ENCODE assay signal across 8 cellular contexts in the genomic region with DNA sequence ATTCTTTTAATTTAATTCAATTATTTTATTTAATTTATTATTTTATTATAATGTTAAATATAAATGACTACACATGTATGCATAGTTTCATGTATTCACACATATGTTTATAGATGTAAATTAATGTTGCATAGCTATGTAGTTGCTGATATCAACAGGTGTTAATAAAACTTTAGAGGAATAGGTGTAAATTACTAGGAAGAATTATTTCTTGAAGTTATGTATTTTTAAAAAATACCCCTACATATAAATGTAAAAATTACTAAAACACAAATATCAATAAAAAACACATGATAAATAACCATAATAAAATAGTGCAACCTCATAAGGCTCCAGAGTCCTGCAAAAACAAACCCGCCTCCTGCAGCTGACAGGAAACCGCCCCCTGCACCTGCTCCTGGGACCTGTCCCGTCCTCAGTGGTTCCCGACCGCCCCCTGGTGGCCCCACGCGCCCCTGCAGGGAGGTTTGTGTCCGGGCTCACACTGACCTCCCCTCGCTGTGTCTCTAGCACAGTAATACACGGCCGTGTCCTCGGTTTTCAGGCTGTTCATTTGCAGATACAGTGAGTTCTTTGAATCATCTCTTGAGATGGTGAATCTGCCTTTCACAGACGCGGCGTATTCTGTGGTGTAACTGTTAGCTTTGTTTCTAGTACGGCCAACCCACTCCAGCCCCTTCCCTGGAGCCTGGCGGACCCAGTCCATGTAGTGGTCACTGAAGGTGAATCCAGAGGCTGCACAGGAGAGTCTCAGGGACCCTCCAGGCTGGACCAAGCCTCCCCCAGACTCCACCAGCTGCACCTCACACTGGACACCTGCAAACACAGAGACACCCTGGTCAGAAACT.
DNase-seq lines count a peak whose midpoint lies in the region; FAIRE-seq and TF ChIP-seq lines count a peak whose summit lies in the region.

No MANE protein-coding gene starts in this region.

- no peak overlapping the region for H3K4me3 Mint-ChIP-seq in activated CD4-positive, alpha-beta memory T cell treated with anti-CD3 and anti-CD28 coated beads for 36 hours

- no peak overlapping the region for H2AFZ ChIP-seq in GM23248
- H2AFZ ChIP-seq in mesenchymal stem cell (ENCODE audit: low read depth, low read length): no peak overlapping the region

- no peaks in the 10 kb centered on the region for H4K20me1 ChIP-seq in GM23248 (ENCODE audit: insufficient read depth)

- H3K9ac ChIP-seq in GM23248 (no peak overlapping the region), mesenchymal stem cell (ENCODE audit: low read length) (no peak overlapping the region)

- no peak overlapping the region for H3K27ac Mint-ChIP-seq in activated CD4-positive, alpha-beta memory T cell treated with anti-CD3 and anti-CD28 coated beads for 36 hours

- no peaks in the 10 kb centered on the region for H3K9me3 Mint-ChIP-seq in activated CD4-positive, alpha-beta memory T cell treated with anti-CD3 and anti-CD28 coated beads for 36 hours

- H2BK12ac ChIP-seq in mesenchymal stem cell (ENCODE audit: low read length in 2 of 2): no peak overlapping the region

- in situ Hi-C loops in GM23248 (cut with MboI): no loop called here

- CTCF ChIA-PET in activated CD4-positive, alpha-beta memory T cell treated with anti-CD3 and anti-CD28 coated beads for 36 hours (lab: Charles Lee): interaction anchor here (0.5 to 4.0 kb wide), 28 partner anchors 10 to 185 kb away, joined by 3 to 30 read pairs (median 4); no protein-coding TSS in a partner anchor

- H3K4me2 ChIP-seq in GM23248 (ENCODE audit: unreplicated experiment): no peak overlapping the region
- H3K4me2 ChIP-seq in mesenchymal stem cell (ENCODE audit: low read length, poor library complexity, severe bottlenecking): no peak overlapping the region

- H3K27me3 Mint-ChIP-seq in activated CD4-positive, alpha-beta memory T cell treated with anti-CD3 and anti-CD28 coated beads for 36 hours: peaks cover 11% of the 10 kb centered on the region

- no peak for DNase-seq in AG09319 (ENCODE audit: extremely low read depth, low read depth)
- DNase-seq in GM23248: peak; percentile 6
- DNase-seq in NCI-H345 treated with DMSO at 0.1 percent for 48 hours (lab: John Stamatoyannopoulos, UW; ENCODE audit: unreplicated experiment): peak; percentile 58
- peak; percentile 88 for DNase-seq in activated CD4-positive, alpha-beta memory T cell treated with anti-CD3 and anti-CD28 coated beads for 36 hours
- DNase-seq in erythroblast (lab: John Stamatoyannopoulos, UW): peak; percentile 30 to 53
- DNase-seq in retinal pigment epithelial cell (ENCODE audit: low read depth): no peak
- no peak for DNase-seq in HTR-8/SVneo (ENCODE audit: insufficient read length, low spot score)
- no peak for DNase-seq in mesenchymal stem cell

- intact Hi-C loops in activated CD4-positive, alpha-beta memory T cell treated with anti-CD3 and anti-CD28 coated beads for 36 hours (cut with micrococcal nuclease): no loop called here

- no peak for FAIRE-seq in HTR-8/SVneo (lab: Jason Lieb, UNC)

- no peak overlapping the region for H2BK120ac ChIP-seq in mesenchymal stem cell (ENCODE audit: low read depth, low read length)

- H3K23ac ChIP-seq in mesenchymal stem cell (ENCODE audit: low read length in 2 of 2): no peak overlapping the region

- no peaks in the 10 kb centered on the region for H3F3A ChIP-seq in GM23248 (ENCODE audit: insufficient read depth)

- no peaks in the 10 kb centered on the region for H3K4me1 ChIP-seq in GM23248 (ENCODE audit: insufficient read depth)
- no peaks in the 10 kb centered on the region for H3K4me1 ChIP-seq in mesenchymal stem cell (ENCODE audit: control insufficient read depth, insufficient read depth, low read depth, low read length)

- H3K9me3 ChIP-seq in GM23248 (ENCODE audit: low read depth) (no peaks in the 10 kb centered on the region), mesenchymal stem cell (ENCODE audit: control insufficient read depth, low read length) (no peaks in the 10 kb centered on the region)

- no peaks in the 10 kb centered on the region for H3K79me1 ChIP-seq in mesenchymal stem cell (replicated peaks; ENCODE audit: low read length, poor library complexity, severe bottlenecking)

- no peaks in the 10 kb centered on the region for H3K36me3 ChIP-seq in GM23248 (ENCODE audit: low read depth)
- H3K36me3 ChIP-seq in mesenchymal stem cell (ENCODE audit: control insufficient read depth in 1 of 2, insufficient read depth in 2 of 2, low read depth in 1 of 2, low read length in 2 of 2): no peaks in the 10 kb centered on the region

- WGBS in GM23248 (ENCODE audit: low coverage in 1 of 2, low lambda C conversion rate in 2 of 2, missing lambda C conversion rate in 2 of 2), 2 experiments: 22 to 25% methylated on average over 17 of the region's 17 CpGs
- 57% methylated on average over 17 of the region's 17 CpGs for WGBS in mesenchymal stem cell

- H3K79me2 ChIP-seq in GM23248 (ENCODE audit: insufficient read depth): no peaks in the 10 kb centered on the region

- H3K4me3 ChIP-seq in GM23248 (no peak overlapping the region), retinal pigment epithelial cell (ENCODE audit: low read length) (no peak overlapping the region), mesenchymal stem cell (ENCODE audit: insufficient read depth in 1 of 2, low read depth in 1 of 2, low read length in 2 of 2) (no peak overlapping the region)

- no peak overlapping the region for H3K14ac ChIP-seq in mesenchymal stem cell (ENCODE audit: low read length in 2 of 2)

- H3K18ac ChIP-seq in mesenchymal stem cell (ENCODE audit: low read depth in 1 of 2, low read length in 2 of 2): no peak overlapping the region

- POLR2A ChIA-PET in activated CD4-positive, alpha-beta memory T cell treated with anti-CD3 and anti-CD28 coated beads for 36 hours (lab: Charles Lee): no interaction called here

- TF ChIP-seq POLR2A in erythroblast (IDR thresholded peaks at IDR 0.05; ENCODE audit: low read length): no peak

- no peak overlapping the region for H4K8ac ChIP-seq in mesenchymal stem cell (ENCODE audit: low read length)

- no peak overlapping the region for H4K91ac ChIP-seq in mesenchymal stem cell (ENCODE audit: low read length)

- no peak overlapping the region for H2BK15ac ChIP-seq in mesenchymal stem cell (ENCODE audit: low read depth, poor library complexity, severe bottlenecking)

- H3K4me1 Mint-ChIP-seq in activated CD4-positive, alpha-beta memory T cell treated with anti-CD3 and anti-CD28 coated beads for 36 hours (ENCODE audit: low read depth): peaks cover 4% of the 10 kb centered on the region

- H3K27ac ChIP-seq in GM23248 (no peak overlapping the region), mesenchymal stem cell (ENCODE audit: low read length, poor library complexity, severe bottlenecking) (no peak overlapping the region)

- no peaks in the 10 kb centered on the region for H3K9me2 ChIP-seq in GM23248 (ENCODE audit: insufficient read depth)

- TF ChIP-seq CTCF in AG09319 (IDR thresholded peaks at IDR 0.05; ENCODE audit: low read depth, low read length) (peak; percentile 3; the same call in 1 of the 2 replicates), retinal pigment epithelial cell (conservative IDR thresholded peaks at IDR 0.05; ENCODE audit: low read depth, low read length) (peak; percentile 26)

- H3K27me3 ChIP-seq in GM23248 (replicated peaks; ENCODE audit: insufficient read depth): no peaks in the 10 kb centered on the region
- H3K27me3 ChIP-seq in mesenchymal stem cell (ENCODE audit: control insufficient read depth in 1 of 2, insufficient read depth in 1 of 2, low read length in 2 of 2): no peaks in the 10 kb centered on the region

- no peaks in the 10 kb centered on the region for H3K36me3 Mint-ChIP-seq in activated CD4-positive, alpha-beta memory T cell treated with anti-CD3 and anti-CD28 coated beads for 36 hours

- no peak overlapping the region for H2BK5ac ChIP-seq in mesenchymal stem cell (ENCODE audit: low read depth, low read length, poor library complexity, severe bottlenecking)

- H2AK5ac ChIP-seq in mesenchymal stem cell (ENCODE audit: low read length, severe bottlenecking): no peak overlapping the region

- H3K4ac ChIP-seq in mesenchymal stem cell (ENCODE audit: low read depth in 1 of 2, low read length in 2 of 2): no peak overlapping the region

Comparison
In these comparisons a context has a peak if more than half of its experiments do, and no peak if none do; other contexts are left out.
1. DNase-seq: peak in GM23248 (single experiment), NCI-H345 treated with DMSO at 0.1 percent for 48 hours (single experiment), activated CD4-positive, alpha-beta memory T cell treated with anti-CD3 and anti-CD28 coated beads for 36 hours (single experiment) and erythroblast (2 of 2); none in AG09319 (single experiment), retinal pigment epithelial cell (single experiment), HTR-8/SVneo (single experiment) and mesenchymal stem cell (single experiment).